Comparison of ENCODE assay signal across 20 cellular contexts in genomic region chr1:148162363-148162762, GRCh38. TPM values are rescaled to one million over a fixed set of nuclear protein-coding genes. Genes with fewer than 3 reads are reported as not detected.
DNase-seq lines count a peak whose midpoint lies in the region; ATAC-seq, FAIRE-seq and TF ChIP-seq lines count a peak whose summit lies in the region.
"Had no signal": no experiment of that assay in that cellular context is flagged by ENCODE, and none has a peak within 500 bp of the region (broad histone marks: within the 10 kb centered on the region; RNA-seq: fewer than 3 reads in every experiment).

No MANE protein-coding gene starts in this region.

- TF ChIP-seq CTCF in GM23338 (conservative IDR thresholded peaks at IDR 0.05; ENCODE audit: low read depth in 2 of 2) (no peak), WERI-Rb-1 (IDR thresholded peaks at IDR 0.05; ENCODE audit: low read depth, low read length) (no peak), esophagus muscularis mucosa (IDR thresholded peaks at IDR 0.05) (no peak)

- no peak overlapping the region for H3K4me2 ChIP-seq in GM23338
- H3K4me2 ChIP-seq: A549 had no signal

- H3K4me3 ChIP-seq in GM23338 (no peak overlapping the region), WERI-Rb-1 (ENCODE audit: low read depth, low read length) (no peak overlapping the region), esophagus muscularis mucosa (no peak overlapping the region)
- H3K4me3 ChIP-seq: A549 had no signal

- H3K27ac Mint-ChIP-seq in GM23338 = no peak overlapping the region
- H3K27ac Mint-ChIP-seq: CD14-positive monocyte; CD8-positive, alpha-beta T cell had no signal

- no peak for TF ChIP-seq EP300 in esophagus muscularis mucosa (IDR thresholded peaks at IDR 0.05)

- H3K79me2 ChIP-seq in GM23338 (replicated peaks; ENCODE audit: insufficient read depth) = no peaks in the 10 kb centered on the region

- H3K36me3 ChIP-seq in GM23338 (ENCODE audit: insufficient read depth) = no peaks in the 10 kb centered on the region
- H3K36me3 ChIP-seq in WERI-Rb-1 = no peaks in the 10 kb centered on the region
- H3K36me3 ChIP-seq in esophagus muscularis mucosa = no peaks in the 10 kb centered on the region

- H3K9me3 ChIP-seq in WERI-Rb-1 (ENCODE audit: severe bottlenecking) = peaks cover 13% of the 10 kb centered on the region
- H3K9me3 ChIP-seq in esophagus muscularis mucosa = no peaks in the 10 kb centered on the region
- H3K9me3 ChIP-seq: A549, Caco-2 had no signal

- intact Hi-C loops in esophagus muscularis mucosa (cut with DNase I) = no loop called here

- H2AFZ ChIP-seq in GM23338 = no peak overlapping the region

- no peak for ATAC-seq in GM23338
- no peak for ATAC-seq in HG03442 (IDR thresholded peaks at IDR 0.05; ENCODE audit: unreplicated experiment)
- ATAC-seq: A549; CD8-positive, alpha-beta T cell had no signal

- peaks cover 2% of the 10 kb centered on the region; the same call in 1 of the 3 replicates for H3K36me3 Mint-ChIP-seq in GM23338 (ENCODE audit: low read depth)
- H3K36me3 Mint-ChIP-seq: CD8-positive, alpha-beta T cell had no signal

- no peak overlapping the region for H3K4me3 Mint-ChIP-seq in GM23338
- H3K4me3 Mint-ChIP-seq: CD14-positive monocyte; CD8-positive, alpha-beta T cell had no signal

- H3F3A ChIP-seq in GM23338 (replicated peaks; ENCODE audit: low read depth) = 0 out of 2 replicates have a peak, but pooled peaks cover 6% of the 10 kb centered on the region

- H3K4me1 ChIP-seq in GM23338 (ENCODE audit: insufficient read depth) = peaks cover 26% of the 10 kb centered on the region
- H3K4me1 ChIP-seq in esophagus muscularis mucosa = peaks cover 0 to 13% (median 2%) of the 10 kb centered on the region in 4 donors

- no peaks in the 10 kb centered on the region; the same call in 2 of the 3 replicates for H3K9me3 Mint-ChIP-seq in GM23338
- H3K9me3 Mint-ChIP-seq: CD8-positive, alpha-beta T cell had no signal

- H3K9me2 ChIP-seq in GM23338 (ENCODE audit: insufficient read depth) = no peaks in the 10 kb centered on the region

- H3K27me3 ChIP-seq in GM23338 (ENCODE audit: insufficient read depth) (no peaks in the 10 kb centered on the region), WERI-Rb-1 (ENCODE audit: insufficient read depth, low read depth, severe bottlenecking) (no peaks in the 10 kb centered on the region), esophagus muscularis mucosa (peaks cover 0 to 48% (median 14%) of the 10 kb centered on the region in 4 donors)

- DNase-seq in GM23338 (ENCODE audit: low spot score) (peak; percentile 14), WERI-Rb-1 (peak; percentile 33), esophagus muscularis mucosa (ENCODE audit: extremely low spot score) (peak; percentile 90), urothelium cell line (ENCODE audit: low spot score) (no peak), globus pallidus (ENCODE audit: low spot score) (no peak), EL (no peak), HK-2 (ENCODE audit: unreplicated experiment) (no peak)
- DNase-seq: Caco-2; CD8-positive, alpha-beta T cell; DMS 273 treated with DMSO at 0.1 percent for 48 hours; DMS79; Kasumi-1; KBM-7 had no signal

- H3K4me1 Mint-ChIP-seq in GM23338 = peaks cover 33% of the 10 kb centered on the region

- TF ChIP-seq POLR2A in esophagus muscularis mucosa (IDR thresholded peaks at IDR 0.05; ENCODE audit: low read depth) = no peak

- H3K27me3 Mint-ChIP-seq in GM23338 (ENCODE audit: insufficient read depth, low read depth, poor library complexity) = peaks cover 10% of the 10 kb centered on the region

- no peak overlapping the region for H3K27ac ChIP-seq in GM23338 (ENCODE audit: low read depth)
- no peak overlapping the region for H3K27ac ChIP-seq in WERI-Rb-1
- H3K27ac ChIP-seq in esophagus muscularis mucosa (replicated peaks in 1 of 4) = no peak overlapping the region
- H3K27ac ChIP-seq: A549, HL-60 had no signal

- FAIRE-seq in urothelium cell line (lab: Jason Lieb, UNC) = peak; percentile 44
- FAIRE-seq: A549, G401.6, GM19239, H54 had no signal

- WGBS in esophagus muscularis mucosa = 92% methylated on average over 25 of the region's 25 CpGs

- H4K20me1 ChIP-seq in GM23338 (replicated peaks; ENCODE audit: insufficient read depth) = no peaks in the 10 kb centered on the region

TF ChIP-seq in GM23338, 12 proteins besides CTCF, POLR2A, EP300 and RAD21:
- TF ChIP-seq STAT1 (IDR thresholded peaks at IDR 0.05; ENCODE audit: unreplicated experiment) (no peak), ZNF462 (CRISPR knock-in tag; IDR thresholded peaks at IDR 0.05) (no peak), ZNF331 (CRISPR knock-in tag; IDR thresholded peaks at IDR 0.05; ENCODE audit: low read depth) (no peak), ZNF114 (CRISPR knock-in tag; IDR thresholded peaks at IDR 0.05) (no peak), EZH2 (IDR thresholded peaks at IDR 0.05; ENCODE audit: low read depth, unreplicated experiment) (no peak), CREB1 (CRISPR knock-in tag; IDR thresholded peaks at IDR 0.05; ENCODE audit: low read depth) (no peak), ETS1 (IDR thresholded peaks at IDR 0.05) (no peak), JUNB (IDR thresholded peaks at IDR 0.05; ENCODE audit: unreplicated experiment) (no peak), NANOG (IDR thresholded peaks at IDR 0.05; ENCODE audit: borderline replicate concordance) (no peak)

RNA-seq across cellular contexts. Expression of gene NBPF11, which starts 10.3 kb away (rescaled TPM):
- total RNA-seq in GM23338 (2014; rRNA removed; shearing (Covaris generic)) = 5.6 and 8.5 TPM in 2 replicates
- polyA plus RNA-seq in GM23338 (2016; fragmentation: Nextera tagmentation; extraction: Ambion mirVana) = 5.6 and 6.7 TPM in 2 replicates
- total RNA-seq in esophagus muscularis mucosa = 1 to 10 TPM; 5.1 to 8.0 (median 6.7) TPM

Comparison
In these comparisons a context has a peak if more than half of its experiments do, and no peak if none do; other contexts are left out.
1. DNase-seq: peak in GM23338 (single experiment), WERI-Rb-1 (single experiment) and esophagus muscularis mucosa (single experiment); none in urothelium cell line (single experiment), globus pallidus (single experiment), EL (single experiment) and HK-2 (single experiment).